In the genomic region with DNA sequence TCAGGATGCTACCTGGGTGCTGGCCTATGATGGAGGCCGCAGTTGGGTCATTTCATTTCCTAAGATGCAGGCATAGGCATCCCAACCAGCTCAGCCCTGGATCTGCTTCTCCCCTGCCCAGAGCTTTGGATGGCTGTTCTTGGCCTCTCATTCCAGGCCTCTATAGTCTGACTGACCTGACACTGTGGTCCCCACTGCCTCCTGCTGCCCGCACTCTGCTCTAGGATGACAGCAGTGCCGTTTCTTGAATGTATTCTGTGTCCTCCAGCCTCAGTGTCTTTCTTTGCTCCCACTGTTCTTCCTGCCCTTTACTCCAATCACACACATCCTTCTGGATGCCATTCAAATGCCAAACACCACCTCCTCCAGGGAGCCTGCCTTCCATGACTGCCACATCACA, we compare ENCODE assay signal across 9 cellular contexts.
DNase-seq lines count a peak whose midpoint lies in the region; ATAC-seq, FAIRE-seq and TF ChIP-seq lines count a peak whose summit lies in the region.
"Had no signal": no experiment of that assay in that cellular context is flagged by ENCODE, and none has a peak within 500 bp of the region (broad histone marks: within the 10 kb centered on the region; RNA-seq: fewer than 3 reads in every experiment).

No MANE protein-coding gene starts in this region.

- H3K4me3 ChIP-seq in fibroblast of pulmonary artery (replicated peaks; ENCODE audit: low read depth, low read length): no peak overlapping the region

- DNase-seq in D341Med (ENCODE audit: low spot score): peak; percentile 46
- peak; percentile 57 for DNase-seq in HTR-8/SVneo (ENCODE audit: insufficient read length, low spot score)
- peak; percentile 43 for DNase-seq in activated CD4-positive, alpha-beta T cell treated with anti-CD3 and anti-CD28 coated beads, Interleukin-2, amount 50 U/mL, for 1 hour
- DNase-seq in fibroblast of pulmonary artery (ENCODE audit: low read depth): peak; percentile 47
- peak; percentile 10 for DNase-seq in smooth muscle cell of the brain vasculature (ENCODE audit: low read depth, low spot score)
- no peak for DNase-seq in NCI-H526 treated with DMSO at 0.1 percent for 48 hours (lab: John Stamatoyannopoulos, UW)
- no peak for DNase-seq in natural killer cell treated with Interleukin-12 subunit alpha and Interleukin-12 subunit beta and Interleukin-15 and Interleukin-18, amount 100 ng/mL, for 72 hours (ENCODE audit: low spot score)

- no peaks in the 10 kb centered on the region for H3K4me1 Mint-ChIP-seq in natural killer cell treated with Interleukin-12 subunit alpha and Interleukin-12 subunit beta and Interleukin-15 and Interleukin-18, amount 100 ng/mL, for 72 hours (ENCODE audit: low read depth in 2 of 2)

- no peak overlapping the region for H3K27ac Mint-ChIP-seq in natural killer cell treated with Interleukin-12 subunit alpha and Interleukin-12 subunit beta and Interleukin-15 and Interleukin-18, amount 100 ng/mL, for 72 hours

- no peak overlapping the region for H3K4me3 Mint-ChIP-seq in natural killer cell treated with Interleukin-12 subunit alpha and Interleukin-12 subunit beta and Interleukin-15 and Interleukin-18, amount 100 ng/mL, for 72 hours

- H3K27me3 Mint-ChIP-seq in natural killer cell treated with Interleukin-12 subunit alpha and Interleukin-12 subunit beta and Interleukin-15 and Interleukin-18, amount 100 ng/mL, for 72 hours: no peaks in the 10 kb centered on the region

- no peak for ATAC-seq in GM18858 (IDR thresholded peaks at IDR 0.05; ENCODE audit: unreplicated experiment)
- no peak for ATAC-seq in natural killer cell treated with Interleukin-12 subunit alpha and Interleukin-12 subunit beta and Interleukin-15 and Interleukin-18, amount 100 ng/mL, for 72 hours

- peak; percentile 50 for TF ChIP-seq CTCF in fibroblast of pulmonary artery (IDR thresholded peaks at IDR 0.05; ENCODE audit: low read length, missing control alignments)

- no peaks in the 10 kb centered on the region for H3K9me3 Mint-ChIP-seq in natural killer cell treated with Interleukin-12 subunit alpha and Interleukin-12 subunit beta and Interleukin-15 and Interleukin-18, amount 100 ng/mL, for 72 hours

- no peaks in the 10 kb centered on the region for H3K36me3 Mint-ChIP-seq in natural killer cell treated with Interleukin-12 subunit alpha and Interleukin-12 subunit beta and Interleukin-15 and Interleukin-18, amount 100 ng/mL, for 72 hours

- FAIRE-seq in HTR-8/SVneo (lab: Jason Lieb, UNC): peak; percentile 84
- FAIRE-seq: islet of Langerhans had no signal

Comparison
In these comparisons a context has a peak if more than half of its experiments do, and no peak if none do; other contexts are left out.
1. DNase-seq: peak in D341Med (single experiment), HTR-8/SVneo (single experiment), activated CD4-positive, alpha-beta T cell treated with anti-CD3 and anti-CD28 coated beads, Interleukin-2, amount 50 U/mL, for 1 hour (single experiment), fibroblast of pulmonary artery (single experiment) and smooth muscle cell of the brain vasculature (single experiment); none in NCI-H526 treated with DMSO at 0.1 percent for 48 hours (single experiment) and natural killer cell treated with Interleukin-12 subunit alpha and Interleukin-12 subunit beta and Interleukin-15 and Interleukin-18, amount 100 ng/mL, for 72 hours (single experiment).